1 cellular context compared by ENCODE assay signal in genomic region chr12:70660620-70661219, GRCh38.
A peak's percentile ranks its signal among the peaks of the same experiment; 100 is the strongest.
TF ChIP-seq lines count a peak whose summit lies in the region.

No MANE protein-coding gene starts in this region.

TF ChIP-seq in K562, 482 proteins besides CTCF, POLR2A, EP300 and RAD21 (continued from another document and continues in another):
- TF ChIP-seq ZNF584 (CRISPR knock-in tag; IDR thresholded peaks at IDR 0.05; ENCODE audit: low read depth) = peak; percentile 89
- TF ChIP-seq, protein P1, sequence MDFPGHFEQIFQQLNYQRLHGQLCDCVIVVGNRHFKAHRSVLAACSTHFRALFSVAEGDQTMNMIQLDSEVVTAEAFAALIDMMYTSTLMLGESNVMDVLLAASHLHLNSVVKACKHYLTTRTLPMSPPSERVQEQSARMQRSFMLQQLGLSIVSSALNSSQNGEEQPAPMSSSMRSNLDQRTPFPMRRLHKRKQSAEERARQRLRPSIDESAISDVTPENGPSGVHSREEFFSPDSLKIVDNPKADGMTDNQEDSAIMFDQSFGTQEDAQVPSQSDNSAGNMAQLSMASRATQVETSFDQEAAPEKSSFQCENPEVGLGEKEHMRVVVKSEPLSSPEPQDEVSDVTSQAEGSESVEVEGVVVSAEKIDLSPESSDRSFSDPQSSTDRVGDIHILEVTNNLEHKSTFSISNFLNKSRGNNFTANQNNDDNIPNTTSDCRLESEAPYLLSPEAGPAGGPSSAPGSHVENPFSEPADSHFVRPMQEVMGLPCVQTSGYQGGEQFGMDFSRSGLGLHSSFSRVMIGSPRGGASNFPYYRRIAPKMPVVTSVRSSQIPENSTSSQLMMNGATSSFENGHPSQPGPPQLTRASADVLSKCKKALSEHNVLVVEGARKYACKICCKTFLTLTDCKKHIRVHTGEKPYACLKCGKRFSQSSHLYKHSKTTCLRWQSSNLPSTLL (IDR thresholded peaks at IDR 0.05) = no peak
- TF ChIP-seq NEUROD1 (IDR thresholded peaks at IDR 0.05; ENCODE audit: borderline replicate concordance, low read depth, low read length, partially characterized antibody) = peak; percentile 31
- TF ChIP-seq NUFIP1 (IDR thresholded peaks at IDR 0.05; ENCODE audit: partially characterized antibody) = no peak
- TF ChIP-seq HIVEP1 (CRISPR knock-in tag; IDR thresholded peaks at IDR 0.05) = no peak
- no peak for TF ChIP-seq ZBTB43 (CRISPR knock-in tag; IDR thresholded peaks at IDR 0.05)
- no peak for TF ChIP-seq ZNF75A (CRISPR knock-in tag; IDR thresholded peaks at IDR 0.05)
- 0 out of 2 replicates have a peak, but pooled peaks have one; percentile 17 for TF ChIP-seq SMARCE1 (IDR thresholded peaks at IDR 0.05)
- peak; percentile 80 for TF ChIP-seq SUPT5H (IDR thresholded peaks at IDR 0.05)
- no peak for TF ChIP-seq ELF4 (CRISPR knock-in tag; IDR thresholded peaks at IDR 0.05)
- TF ChIP-seq NCOA6 (IDR thresholded peaks at IDR 0.05) = no peak
- TF ChIP-seq ZNF282 (CRISPR knock-in tag; IDR thresholded peaks at IDR 0.05) = no peak
- TF ChIP-seq RNF219 (CRISPR knock-in tag; IDR thresholded peaks at IDR 0.05) = peak; percentile 45; the same call in 1 of the 2 replicates
- TF ChIP-seq CTBP1 (IDR thresholded peaks at IDR 0.05; ENCODE audit: borderline replicate concordance) = peak; percentile 85
- no peak for TF ChIP-seq MTA3 (IDR thresholded peaks at IDR 0.05; ENCODE audit: borderline replicate concordance)
- no peak for TF ChIP-seq ZNF146 (CRISPR knock-in tag; IDR thresholded peaks at IDR 0.05; ENCODE audit: unreplicated experiment)
- no peak for TF ChIP-seq LARP7 (IDR thresholded peaks at IDR 0.05)
- no peak for TF ChIP-seq PTBP1 (IDR thresholded peaks at IDR 0.05; ENCODE audit: low read depth, low read length)
- no peak for TF ChIP-seq RBM17 (IDR thresholded peaks at IDR 0.05; ENCODE audit: borderline replicate concordance, low read depth, low read length)
- TF ChIP-seq HDAC1 (IDR thresholded peaks at IDR 0.05) = peak in 1 of 2 experiments; percentile 61; a peak in 2 of 4 replicates
- no peak for TF ChIP-seq ZNF444 (CRISPR knock-in tag; IDR thresholded peaks at IDR 0.05)
- no peak for TF ChIP-seq GATA2 (CRISPR knock-in tag; IDR thresholded peaks at IDR 0.05)
- TF ChIP-seq TAL1 (IDR thresholded peaks at IDR 0.05) = no peak; the same call in 1 of the 2 replicates
- TF ChIP-seq ZFP36 (IDR thresholded peaks at IDR 0.05; ENCODE audit: low read depth, low read length, partially characterized antibody) = no peak
- TF ChIP-seq ELF2 (CRISPR knock-in tag; IDR thresholded peaks at IDR 0.05) = no peak
- TF ChIP-seq ZNF143 (CRISPR knock-in tag; IDR thresholded peaks at IDR 0.05) = no peak
- peak; percentile 70; the same call in 1 of the 2 replicates for TF ChIP-seq ZNF445 (CRISPR knock-in tag; IDR thresholded peaks at IDR 0.05; ENCODE audit: low read depth)
- peak; percentile 42; the same call in 1 of the 2 replicates for TF ChIP-seq ZNF239 (CRISPR knock-in tag; IDR thresholded peaks at IDR 0.05)
- TF ChIP-seq HOMEZ (CRISPR knock-in tag; IDR thresholded peaks at IDR 0.05) = 0 out of 2 replicates have a peak, but pooled peaks have one; percentile 8
- no peak; the same call in 1 of the 2 replicates for TF ChIP-seq TSHZ1 (CRISPR knock-in tag; IDR thresholded peaks at IDR 0.05)
- no peak for TF ChIP-seq SRSF3 (IDR thresholded peaks at IDR 0.05; ENCODE audit: insufficient read depth, low read length)
- no peak for TF ChIP-seq ZMIZ1 (IDR thresholded peaks at IDR 0.05; ENCODE audit: low read depth in 2 of 2, low read length in 2 of 2)
- TF ChIP-seq RBM34 (IDR thresholded peaks at IDR 0.05; ENCODE audit: borderline replicate concordance, insufficient read depth, low read length) = no peak
- TF ChIP-seq ZNF12 (CRISPR knock-in tag; IDR thresholded peaks at IDR 0.05) = no peak
- no peak for TF ChIP-seq ZBTB1 (CRISPR knock-in tag; IDR thresholded peaks at IDR 0.05; ENCODE audit: borderline replicate concordance, low read depth)
- no peak for TF ChIP-seq FOXJ3 (CRISPR knock-in tag; IDR thresholded peaks at IDR 0.05)
- no peak for TF ChIP-seq HNRNPH1 (optimal IDR thresholded peaks at IDR 0.05; ENCODE audit: low read depth, low read length)
- peak; percentile 7; the same call in 1 of the 2 replicates for TF ChIP-seq ZNF766 (CRISPR knock-in tag; conservative IDR thresholded peaks at IDR 0.05)
- TF ChIP-seq SIRT6 (IDR thresholded peaks at IDR 0.05; ENCODE audit: low read depth, low read length) = no peak
- no peak for TF ChIP-seq BCL6 (CRISPR knock-in tag; IDR thresholded peaks at IDR 0.05)
- 0 out of 4 replicates have a peak, but pooled peaks of 1 of the 2 experiments have one; percentile 12 for TF ChIP-seq KDM1A (IDR thresholded peaks at IDR 0.05)
- no peak for TF ChIP-seq PTTG1 (tag; IDR thresholded peaks at IDR 0.05; ENCODE audit: low read depth)
- TF ChIP-seq KDM4B (IDR thresholded peaks at IDR 0.05; ENCODE audit: borderline replicate concordance in 2 of 2, low read depth in 1 of 2) = 0 out of 4 replicates have a peak, but pooled peaks of 1 of the 2 experiments have one; percentile 41
- TF ChIP-seq SNIP1 (IDR thresholded peaks at IDR 0.05; ENCODE audit: low read depth) = no peak
- TF ChIP-seq E2F4 (CRISPR knock-in tag; IDR thresholded peaks at IDR 0.05; ENCODE audit: low read depth) = no peak
- peak; percentile 75 for TF ChIP-seq FOSL1 (tag; conservative IDR thresholded peaks at IDR 0.05)
- peak; percentile 36 for TF ChIP-seq CXXC5 (CRISPR knock-in tag; IDR thresholded peaks at IDR 0.05)
- TF ChIP-seq DNMT1 (IDR thresholded peaks at IDR 0.05) = no peak
- no peak for TF ChIP-seq FOXJ2 (tag; IDR thresholded peaks at IDR 0.05)
- TF ChIP-seq XRCC4 (IDR thresholded peaks at IDR 0.05; ENCODE audit: extremely low read depth, insufficient read depth, insufficient read length) = no peak
- TF ChIP-seq TEAD2 (tag; IDR thresholded peaks at IDR 0.05) = no peak
- TF ChIP-seq TRIM24 (IDR thresholded peaks at IDR 0.05) = no peak
- no peak for TF ChIP-seq MCM2 (IDR thresholded peaks at IDR 0.05; ENCODE audit: low read depth)
- no peak for TF ChIP-seq CBFA2T2 (conservative IDR thresholded peaks at IDR 0.05)
- TF ChIP-seq PHB (CRISPR knock-in tag; IDR thresholded peaks at IDR 0.05) = no peak
- TF ChIP-seq RB1 (IDR thresholded peaks at IDR 0.05; ENCODE audit: low read depth) = 0 out of 2 replicates have a peak, but pooled peaks have one; percentile 14
- TF ChIP-seq, protein P2, sequence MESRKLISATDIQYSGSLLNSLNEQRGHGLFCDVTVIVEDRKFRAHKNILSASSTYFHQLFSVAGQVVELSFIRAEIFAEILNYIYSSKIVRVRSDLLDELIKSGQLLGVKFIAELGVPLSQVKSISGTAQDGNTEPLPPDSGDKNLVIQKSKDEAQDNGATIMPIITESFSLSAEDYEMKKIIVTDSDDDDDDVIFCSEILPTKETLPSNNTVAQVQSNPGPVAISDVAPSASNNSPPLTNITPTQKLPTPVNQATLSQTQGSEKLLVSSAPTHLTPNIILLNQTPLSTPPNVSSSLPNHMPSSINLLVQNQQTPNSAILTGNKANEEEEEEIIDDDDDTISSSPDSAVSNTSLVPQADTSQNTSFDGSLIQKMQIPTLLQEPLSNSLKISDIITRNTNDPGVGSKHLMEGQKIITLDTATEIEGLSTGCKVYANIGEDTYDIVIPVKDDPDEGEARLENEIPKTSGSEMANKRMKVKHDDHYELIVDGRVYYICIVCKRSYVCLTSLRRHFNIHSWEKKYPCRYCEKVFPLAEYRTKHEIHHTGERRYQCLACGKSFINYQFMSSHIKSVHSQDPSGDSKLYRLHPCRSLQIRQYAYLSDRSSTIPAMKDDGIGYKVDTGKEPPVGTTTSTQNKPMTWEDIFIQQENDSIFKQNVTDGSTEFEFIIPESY (CRISPR knock-in tag; IDR thresholded peaks at IDR 0.05) = no peak
- TF ChIP-seq RBM39 (optimal IDR thresholded peaks at IDR 0.05; ENCODE audit: low read depth, low read length) = no peak
